ENCODE assay signal across 33 cellular contexts in the genomic region with DNA sequence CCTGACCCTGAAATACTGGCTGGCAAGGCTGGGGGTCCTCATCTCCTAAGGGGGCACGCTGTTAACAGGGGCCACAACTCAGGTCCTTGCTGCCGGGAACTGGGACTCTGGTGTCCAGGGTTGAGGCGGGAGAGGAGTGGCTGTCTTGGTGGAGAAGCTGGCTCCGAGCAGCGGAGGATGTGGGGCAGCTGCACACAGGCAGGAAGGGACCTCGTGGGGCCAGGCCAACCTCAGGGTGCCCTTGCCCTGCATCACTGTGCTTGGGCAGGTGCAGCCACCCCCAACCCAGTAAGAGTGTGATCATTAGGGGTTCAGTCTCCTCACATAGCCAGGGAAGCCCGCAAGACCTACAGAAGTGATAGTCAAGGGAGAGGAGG. TPM values are rescaled to one million over a fixed set of nuclear protein-coding genes. Genes with fewer than 3 reads are reported as not detected.
"Had no signal": no experiment of that assay in that cellular context is flagged by ENCODE, and none has a peak within 500 bp of the region (broad histone marks: within the 10 kb centered on the region; RNA-seq: fewer than 3 reads in every experiment).

No MANE protein-coding gene starts in this region.

- H3K36me3 ChIP-seq: lower lobe of right lung, right lobe of liver, thoracic aorta had no signal

- H3K27me3 ChIP-seq: body of pancreas, right lobe of liver had no signal

- DNase-seq: activated B cell treated with CpG ODN at 0.5 μM for 24 hours; activated CD4-positive, alpha-beta T cell treated with anti-CD3 and anti-CD28 coated beads for 36 hours; activated CD8-positive, alpha-beta T cell treated with anti-CD3 and anti-CD28 coated beads, Interleukin-2, amount 10 ng/mL, durations not matched to agents 7 days and 5 days; activated naive CD4-positive, alpha-beta T cell; activated T-cell treated with anti-CD3 and anti-CD28 coated beads, Interleukin-2, amount 50 U/mL, for 4 hours; anterior cingulate cortex; body of pancreas; cerebellar nuclear complex; foreskin fibroblast; hippocampal formation; left colon; lower lobe of right lung; mesenchymal stem cell; stimulated activated CD4-positive, alpha-beta T cell treated with anti-CD3 and anti-CD28 coated beads, Interleukin-4, amount 100 ng/mL, for 24 hours; T-helper 1 cell; trophoblast cell had no signal

- H3K4me1 Mint-ChIP-seq: activated B cell treated with CpG ODN at 0.5 μM for 24 hours; activated CD4-positive, alpha-beta T cell treated with anti-CD3 and anti-CD28 coated beads for 36 hours; activated T-helper 17 cell treated with anti-CD3 and anti-CD28 coated beads, Interleukin-2, amount 50 U/mL, for 72 hours had no signal

- ATAC-seq: activated CD4-positive, alpha-beta T cell treated with anti-CD3 and anti-CD28 coated beads for 36 hours; activated CD8-positive, alpha-beta T cell treated with anti-CD3 and anti-CD28 coated beads, Interleukin-2, amount 10 ng/mL, durations not matched to agents 7 days and 5 days; activated naive CD4-positive, alpha-beta T cell treated with anti-CD3 and anti-CD28 coated beads, Interleukin-2, amount 50 U/mL, for 72 hours; activated T-cell treated with anti-CD3 and anti-CD28 coated beads, Interleukin-2, amount 50 U/mL, for 4 hours; activated T-helper 17 cell treated with anti-CD3 and anti-CD28 coated beads, Interleukin-2, amount 50 U/mL, for 72 hours; body of pancreas; esophagus mucosa; left colon; lower lobe of right lung had no signal

- H3K4me3 Mint-ChIP-seq: activated B cell treated with CpG ODN at 0.5 μM for 24 hours; activated CD4-positive, alpha-beta T cell treated with anti-CD3 and anti-CD28 coated beads for 36 hours; activated CD8-positive, alpha-beta T cell treated with anti-CD3 and anti-CD28 coated beads, Interleukin-2, amount 10 ng/mL, durations not matched to agents 7 days and 5 days; activated T-cell treated with anti-CD3 and anti-CD28 coated beads, Interleukin-2, amount 50 U/mL, for 4 hours; activated T-helper 17 cell treated with anti-CD3 and anti-CD28 coated beads, Interleukin-2, amount 50 U/mL, for 72 hours; natural killer cell treated with Interleukin-12 subunit alpha and Interleukin-12 subunit beta and Interleukin-15 and Interleukin-18, amount 100 ng/mL, for 72 hours; stimulated activated effector memory CD8-positive, alpha-beta T cell treated with anti-CD3 and anti-CD28 coated beads, Interleukin-12 subunit alpha, Interleukin-12 subunit beta, amount 100 ng/mL, for 72 hours; stimulated activated naive CD8-positive, alpha-beta T cell treated with anti-CD3 and anti-CD28 coated beads, Interleukin-15, Interleukin-2, amounts not matched to agents 100 ng/mL and 50 ng/mL, for 24 hours; T-helper 2 cell treated with Interferon-gamma antibody and Interleukin-4, amounts not matched to agents 5 μg/mL and 100 μg/mL, for 36 hours had no signal

- H3K4me1 ChIP-seq: body of pancreas, lower lobe of right lung, right lobe of liver had no signal

- H3K36me3 Mint-ChIP-seq: activated naive CD4-positive, alpha-beta T cell treated with anti-CD3 and anti-CD28 coated beads, Interleukin-2, amount 50 U/mL, for 72 hours; stimulated activated effector memory CD8-positive, alpha-beta T cell treated with anti-CD3 and anti-CD28 coated beads, Interleukin-12 subunit alpha, Interleukin-12 subunit beta, amount 100 ng/mL, for 72 hours had no signal

- H3K9me3 Mint-ChIP-seq: activated B cell treated with CpG ODN at 0.5 μM for 24 hours; activated T-cell treated with anti-CD3 and anti-CD28 coated beads, Interleukin-2, amount 50 U/mL, for 4 hours had no signal

- H3K9me3 ChIP-seq: body of pancreas, lower lobe of right lung, right lobe of liver, thoracic aorta had no signal

- H3K4me3 ChIP-seq: body of pancreas, coronary artery, lower lobe of right lung, right lobe of liver, skin epidermis, thoracic aorta had no signal

- H3K27ac Mint-ChIP-seq: activated B cell treated with CpG ODN at 0.5 μM for 24 hours; activated CD4-positive, alpha-beta T cell treated with anti-CD3 and anti-CD28 coated beads for 36 hours; activated CD8-positive, alpha-beta T cell treated with anti-CD3 and anti-CD28 coated beads, Interleukin-2, amount 10 ng/mL, durations not matched to agents 7 days and 5 days; activated naive CD4-positive, alpha-beta T cell treated with anti-CD3 and anti-CD28 coated beads, Interleukin-2, amount 50 U/mL, for 72 hours; activated T-helper 17 cell treated with anti-CD3 and anti-CD28 coated beads, Interleukin-2, amount 50 U/mL, for 72 hours; natural killer cell treated with Interleukin-12 subunit alpha and Interleukin-12 subunit beta and Interleukin-15 and Interleukin-18, amount 100 ng/mL, for 72 hours; progenitor cell of endocrine pancreas; stimulated activated effector memory CD8-positive, alpha-beta T cell treated with anti-CD3 and anti-CD28 coated beads, Interleukin-12 subunit alpha, Interleukin-12 subunit beta, amount 100 ng/mL, for 72 hours; stimulated activated naive CD8-positive, alpha-beta T cell treated with anti-CD3 and anti-CD28 coated beads, Interleukin-15, Interleukin-2, amounts not matched to agents 100 ng/mL and 50 ng/mL, for 24 hours; T-helper 2 cell treated with Interferon-gamma antibody and Interleukin-4, amounts not matched to agents 5 μg/mL and 100 μg/mL, for 36 hours had no signal

- H3K27ac ChIP-seq: body of pancreas, coronary artery, lower lobe of right lung, right lobe of liver, skin epidermis, thoracic aorta had no signal

RNA-seq across cellular contexts. Expression of a gene that starts 12.6 kb away (rescaled TPM):
- polyA plus RNA-seq: keratinocyte had no signal

RNA-seq across cellular contexts. Expression of a gene that starts 36.6 kb away (rescaled TPM):
- total RNA-seq: activated B cell treated with CpG ODN at 0.5 μM for 24 hours; activated CD4-positive, alpha-beta T cell treated with anti-CD3 and anti-CD28 coated beads for 36 hours; activated CD8-positive, alpha-beta T cell treated with anti-CD3 and anti-CD28 coated beads, Interleukin-2, amount 10 ng/mL, durations not matched to agents 7 days and 5 days; activated naive CD4-positive, alpha-beta T cell treated with anti-CD3 and anti-CD28 coated beads, Interleukin-2, amount 50 U/mL, for 72 hours; activated T-cell treated with anti-CD3 and anti-CD28 coated beads, Interleukin-2, amount 50 U/mL, for 4 hours; activated T-helper 17 cell treated with anti-CD3 and anti-CD28 coated beads, Interleukin-2, amount 50 U/mL, for 72 hours; body of pancreas; esophagus mucosa; left colon; lower lobe of right lung; mononuclear cell; natural killer cell treated with Interleukin-12 subunit alpha and Interleukin-12 subunit beta and Interleukin-15 and Interleukin-18, amount 100 ng/mL, for 72 hours; osteocyte; progenitor cell of endocrine pancreas; renal cortical epithelial cell; right lobe of liver; subcutaneous adipose tissue; thoracic aorta had no signal
- polyA plus RNA-seq: keratinocyte had no signal
